In the genomic region with DNA sequence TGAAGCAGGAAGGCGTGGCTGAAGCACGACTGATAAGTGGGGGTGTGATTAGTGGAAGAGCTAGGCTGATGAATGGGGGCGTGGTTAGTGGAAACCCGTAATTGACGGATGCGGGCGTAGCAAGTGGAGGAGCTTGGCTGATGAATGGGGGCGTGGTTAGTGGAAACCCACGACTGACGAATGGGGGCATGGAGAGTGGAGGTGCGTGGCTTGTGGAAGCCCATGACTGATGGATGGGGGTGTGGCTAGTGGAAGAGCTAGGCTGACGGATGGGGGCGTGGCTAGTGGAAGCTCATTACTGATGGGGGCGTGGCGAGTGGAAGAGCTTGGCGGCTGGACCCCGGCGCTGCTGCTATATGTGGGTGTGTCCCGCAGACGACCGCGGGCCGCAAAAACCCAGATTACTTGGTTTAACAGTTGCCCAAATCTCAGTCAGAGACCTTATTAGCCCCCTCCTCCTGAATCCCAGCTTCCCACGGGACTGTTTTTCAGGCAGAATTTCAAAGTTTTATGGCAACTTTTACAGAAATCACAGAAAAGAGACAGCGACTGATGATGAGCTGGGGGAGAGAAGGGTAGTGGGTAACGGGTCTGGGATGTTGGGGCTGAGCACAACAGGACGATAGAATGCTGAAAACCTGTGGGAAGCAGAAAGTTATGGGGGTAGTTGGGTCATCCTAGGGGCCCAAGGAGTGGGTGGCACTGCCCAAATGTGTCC, we compare ENCODE assay signal across 8 cellular contexts. TPM values are rescaled to one million over a fixed set of nuclear protein-coding genes. Genes with fewer than 3 reads are reported as not detected.
DNase-seq lines count a peak whose midpoint lies in the region; TF ChIP-seq lines count a peak whose summit lies in the region.

No MANE protein-coding gene starts in this region.

- intact Hi-C loops in lower leg skin (cut with DNase I; ENCODE audit: low total_unique reads) = no loop called here

- no peak overlapping the region for H3K4me3 ChIP-seq in lower leg skin (ENCODE audit: low read depth, poor library complexity, severe bottlenecking)

- 1% methylated on average over 27 of the region's 27 CpGs for WGBS in lower leg skin, 2 donors

- peak; percentile 98 for DNase-seq in CMK (ENCODE audit: low read depth)
- peak; percentile 96 for DNase-seq in HK-2 (ENCODE audit: unreplicated experiment)
- peak; percentile 99 for DNase-seq in NCI-H748 treated with DMSO at 0.1 percent for 48 hours (lab: John Stamatoyannopoulos, UW)
- DNase-seq in activated CD4-positive, alpha-beta T cell treated with anti-CD3 and anti-CD28 coated beads, Interleukin-2, amount 50 U/mL, for 4 hours = peak; percentile 81 to 86
- peak; percentile 72 for DNase-seq in effector CD4-positive, alpha-beta T cell
- peak; percentile 77 to 96 for DNase-seq in lower leg skin (ENCODE audit: low spot score in 2 of 2)
- peak; percentile 51 to 80 (median 75) for DNase-seq in stimulated activated CD4-positive, alpha-beta T cell treated with anti-CD3 and anti-CD28 coated beads, TNF-alpha, amount 100 ng/mL, for 4 hours (ENCODE audit: low read depth in 3 of 3)
- no peak for DNase-seq in mesenteric fat pad (ENCODE audit: low spot score)

- TF ChIP-seq CTCF in lower leg skin (IDR thresholded peaks at IDR 0.05) = no peak

- no peak for TF ChIP-seq POLR2A in lower leg skin (IDR thresholded peaks at IDR 0.05)

RNA-seq across cellular contexts. Expression of a gene that starts 9.0 kb away (rescaled TPM):
- total RNA-seq in lower leg skin (1 to 10 TPM; 1.9 to 8.5 (median 4.6) TPM), mesenteric fat pad (15.9 TPM)

RNA-seq across cellular contexts. Expression of a gene that starts 43.4 kb away (rescaled TPM):
- total RNA-seq in lower leg skin = 1 to 10 TPM in 2 of 4 donors, under 1 TPM in 1, not detected in 1; 0.38 to 2.3 (median 1.6) TPM
- total RNA-seq in mesenteric fat pad = not detected

RNA-seq across cellular contexts. Expression of a gene that starts 55.7 kb away (rescaled TPM):
- total RNA-seq in lower leg skin (1 to 10 TPM; 3.5 to 9.0 (median 5.9) TPM), mesenteric fat pad (9.8 TPM)
